Comparison of ENCODE assay signal across 7 cellular contexts in the genomic region with DNA sequence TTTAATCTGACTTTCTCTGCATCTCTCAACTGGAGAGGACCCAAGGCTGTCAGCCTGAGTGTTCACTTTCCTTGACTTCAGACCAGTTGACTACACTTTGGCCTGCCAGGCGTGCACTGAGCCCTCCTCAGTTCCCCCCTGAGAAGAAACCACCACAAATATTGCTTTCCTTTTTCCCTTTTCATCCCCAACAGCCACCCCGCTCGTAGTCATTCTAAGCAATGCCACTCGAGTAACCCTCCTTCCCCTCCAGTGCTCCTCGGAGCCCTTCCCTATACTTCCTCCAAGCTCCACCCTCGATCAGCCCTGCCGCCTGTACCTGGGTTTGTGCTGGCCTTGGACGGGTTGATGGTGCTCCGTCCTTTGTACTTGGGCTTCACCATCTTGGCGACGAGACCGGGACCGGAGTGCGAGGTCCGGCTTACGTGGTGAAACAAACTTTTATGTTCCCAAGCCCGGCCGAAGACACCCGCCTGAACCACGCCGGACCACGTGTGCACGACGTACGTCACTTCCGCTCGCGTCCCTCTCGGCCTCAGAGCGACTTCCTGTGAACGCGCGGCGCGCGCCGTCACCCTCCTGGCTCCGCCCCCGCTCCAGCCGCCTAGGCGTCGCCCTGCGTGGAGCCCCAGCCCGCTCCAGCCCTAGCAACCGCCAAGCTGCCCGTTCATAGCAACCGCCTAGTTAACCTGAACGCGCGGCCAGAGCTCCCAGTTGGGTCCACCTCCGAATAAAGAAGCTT.
DNase-seq lines count a peak whose midpoint lies in the region; ATAC-seq and TF ChIP-seq lines count a peak whose summit lies in the region.

A gene (minus strand): TSS at position 498 of the 742 bp plus-strand sequence. CDS start 115 bp downstream, at position 383.

- DNase-seq in NCI-H2081 (lab: John Stamatoyannopoulos, UW) = peak; percentile 98
- DNase-seq in T1000 (lab: John Stamatoyannopoulos, UW) = peak; percentile 96
- peak; percentile 96 for DNase-seq in astrocyte of the spinal cord (ENCODE audit: low read depth, low spot score)
- DNase-seq in hippocampal formation (lab: John Stamatoyannopoulos, UW) = peak; percentile 90
- peak; percentile 81 for DNase-seq in retinal pigment epithelial cell (ENCODE audit: low read depth)

- ATAC-seq in GM18508 (IDR thresholded peaks at IDR 0.05; ENCODE audit: insufficient read depth, unreplicated experiment) (peak; percentile 67), HG03025 (IDR thresholded peaks at IDR 0.05; ENCODE audit: low FRiP score, unreplicated experiment) (peak; percentile 88)

- TF ChIP-seq CTCF in astrocyte of the spinal cord (IDR thresholded peaks at IDR 0.05; ENCODE audit: low read depth, low read length) (no peak), retinal pigment epithelial cell (conservative IDR thresholded peaks at IDR 0.05; ENCODE audit: low read depth, low read length) (no peak)

- H3K4me3 ChIP-seq in astrocyte of the spinal cord (ENCODE audit: low read depth, low read length) (peak within 1 kb of the TSS; percentile 79), retinal pigment epithelial cell (ENCODE audit: low read length) (peak within 1 kb of the TSS; percentile 98)

- in situ Hi-C loops in astrocyte of the spinal cord (cut with HindIII; ENCODE audit: low sequenced_read_pairs) = no loop called here

Comparison
In these comparisons a context has a peak if more than half of its experiments do, and no peak if none do; other contexts are left out.
1. Peak in every context shown above with its lines: DNase-seq, ATAC-seq and H3K4me3 ChIP-seq.